ENCODE assay signal across 18 cellular contexts in genomic region chr7:91789558-91789957, GRCh38.
A peak's percentile ranks its signal among the peaks of the same experiment; 100 is the strongest.
DNase-seq lines count a peak whose midpoint lies in the region; ATAC-seq, FAIRE-seq and TF ChIP-seq lines count a peak whose summit lies in the region.
"Had no signal": no experiment of that assay in that cellular context is flagged by ENCODE, and none has a peak within 500 bp of the region (broad histone marks: within the 10 kb centered on the region; RNA-seq: fewer than 3 reads in every experiment).

No MANE protein-coding gene starts in this region.

- no peak overlapping the region for H2AFZ ChIP-seq in SK-N-SH (ENCODE audit: low read depth)

- POLR2A ChIA-PET in SK-N-SH (lab: Yijun Ruan, JAX): no interaction called here

- H4K20me1 ChIP-seq in SK-N-SH (ENCODE audit: insufficient read depth): no peaks in the 10 kb centered on the region
- H4K20me1 ChIP-seq: BLaER1 had no signal

- CTCF ChIA-PET in SK-N-SH (lab: Yijun Ruan, JAX): no interaction called here

- no peak overlapping the region for H3K4me2 ChIP-seq in SK-N-SH
- H3K4me2 ChIP-seq: BLaER1, KMS-11 had no signal

- no peaks in the 10 kb centered on the region for H3F3A ChIP-seq in SK-N-SH (replicated peaks; ENCODE audit: insufficient read depth)

- no peak overlapping the region for H3K9ac ChIP-seq in SK-N-SH
- H3K9ac ChIP-seq: BLaER1, KMS-11 had no signal

- no peaks in the 10 kb centered on the region for H3K9me2 ChIP-seq in SK-N-SH

- no peak overlapping the region for H3K4me3 ChIP-seq in SK-N-SH (ENCODE audit: low read depth in 2 of 2, low read length in 1 of 2)
- H3K4me3 ChIP-seq: BLaER1, HAP-1 had no signal

- no peak for TF ChIP-seq EP300 in SK-N-SH (IDR thresholded peaks at IDR 0.05; ENCODE audit: borderline replicate concordance in 1 of 2, low read depth in 1 of 2, low read length in 1 of 2)

- H3K79me2 ChIP-seq in SK-N-SH (ENCODE audit: insufficient read depth): no peaks in the 10 kb centered on the region

- TF ChIP-seq RAD21 in SK-N-SH (IDR thresholded peaks at IDR 0.05; ENCODE audit: low read length): no peak

- H3K36me3 ChIP-seq in SK-N-SH (replicated peaks in 1 of 2; ENCODE audit: control insufficient read depth in 1 of 2, insufficient read depth in 2 of 2, low read length in 1 of 2): no peaks in the 10 kb centered on the region
- H3K36me3 ChIP-seq: BLaER1, HAP-1 had no signal

- no peak overlapping the region for H3K27ac ChIP-seq in SK-N-SH (ENCODE audit: low read depth in 2 of 2, low read length in 1 of 2)
- H3K27ac ChIP-seq: BLaER1, HL-60, KMS-11 had no signal

- DNase-seq in SK-N-SH: no peak
- DNase-seq in AG20443 (ENCODE audit: low spot score): peak; percentile 21
- DNase-seq in GM04504 (ENCODE audit: low read depth): peak; percentile 9
- DNase-seq in foreskin melanocyte: peak; percentile 38
- DNase-seq in RCC 7860 (ENCODE audit: low spot score): no peak
- DNase-seq: 8988T; Calu3; CD4-positive, alpha-beta memory T cell; GDM1 had no signal

- H3K9me3 ChIP-seq in SK-N-SH: no peaks in the 10 kb centered on the region
- H3K9me3 ChIP-seq: HAP-1 had no signal

- H3K27me3 ChIP-seq in SK-N-SH (ENCODE audit: insufficient read depth): no peaks in the 10 kb centered on the region
- H3K27me3 ChIP-seq: BLaER1 had no signal

- TF ChIP-seq CTCF in SK-N-SH (IDR thresholded peaks at IDR 0.05): no peak

- FAIRE-seq in RCC 7860 (lab: Jason Lieb, UNC): no peak
- FAIRE-seq: GM12891, GM19239 had no signal

- WGBS in SK-N-SH (ENCODE audit: low lambda C conversion rate): 42% methylated on average over 1 of the region's 1 CpG

- ATAC-seq in SK-N-SH treated with all-trans-retinoic acid at 6 μM for 48 hours: no peak
- ATAC-seq in HG02678 (IDR thresholded peaks at IDR 0.05; ENCODE audit: unreplicated experiment): no peak
- ATAC-seq in HG03457 (IDR thresholded peaks at IDR 0.05; ENCODE audit: unreplicated experiment): no peak

- H3K4me1 ChIP-seq in SK-N-SH (ENCODE audit: control insufficient read depth in 1 of 2, insufficient read depth in 2 of 2, low read depth in 1 of 2, low read length in 1 of 2): no peaks in the 10 kb centered on the region; a peak in 1 of 4 replicates
- H3K4me1 ChIP-seq: BLaER1, HAP-1 had no signal

TF ChIP-seq in SK-N-SH treated with all-trans-retinoic acid at 6 μM for 48 hours, 23 proteins besides CTCF, POLR2A, EP300 and RAD21:
- TF ChIP-seq SNAI2 (CRISPR knock-in tag; IDR thresholded peaks at IDR 0.05) (no peak), ISL1 (CRISPR knock-in tag; IDR thresholded peaks at IDR 0.05) (peak; percentile 86)

TF ChIP-seq in SK-N-SH, 30 proteins besides CTCF, POLR2A, EP300 and RAD21:
- no peak for TF ChIP-seq POLR2AphosphoS5 (IDR thresholded peaks at IDR 0.05; ENCODE audit: low read depth, low read length)

Comparison
In these comparisons a context has a peak if more than half of its experiments do, and no peak if none do; other contexts are left out.
1. DNase-seq: peak in AG20443 (single experiment), GM04504 (single experiment) and foreskin melanocyte (single experiment); none in SK-N-SH (single experiment) and RCC 7860 (single experiment).